In the genomic region with DNA sequence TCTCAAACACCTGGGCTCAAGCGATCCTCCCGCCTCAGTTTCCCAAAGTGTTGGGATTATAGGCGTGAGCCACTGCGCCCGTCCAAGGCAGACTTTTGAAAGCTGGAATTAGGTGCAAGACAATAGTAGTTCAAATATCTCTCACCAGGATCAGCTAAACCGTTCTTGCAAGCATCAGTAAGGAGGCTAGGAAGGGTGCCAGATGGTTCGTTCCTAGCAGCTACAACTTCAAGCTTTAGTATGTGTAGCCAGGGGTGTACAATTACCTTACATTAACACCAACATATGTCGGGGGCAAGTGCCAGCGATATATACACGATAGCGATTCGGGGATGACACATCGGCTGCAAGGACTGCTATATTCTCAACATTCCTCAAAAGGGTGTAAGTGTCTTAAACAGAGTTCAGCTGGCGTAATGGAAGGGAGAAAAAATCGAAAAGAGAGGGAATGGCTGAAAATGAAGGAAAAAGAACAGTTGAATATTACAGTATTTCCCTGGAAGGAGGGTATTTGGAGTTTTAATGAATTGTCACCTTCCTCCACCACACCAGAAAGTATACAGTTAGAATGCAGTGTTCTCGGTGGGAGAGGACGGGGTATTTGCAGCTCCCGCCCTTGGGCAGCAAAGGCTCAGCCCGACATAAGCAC, we compare ENCODE assay signal across 8 cellular contexts. TPM values are rescaled to one million over a fixed set of nuclear protein-coding genes. Genes with fewer than 3 reads are reported as not detected.
DNase-seq lines count a peak whose midpoint lies in the region; ATAC-seq and TF ChIP-seq lines count a peak whose summit lies in the region.

No MANE protein-coding gene starts in this region.

- TF ChIP-seq EP300 in tibial nerve (IDR thresholded peaks at IDR 0.05), result no peak

- H3K27ac ChIP-seq in coronary artery, result peak overlapping the region; percentile 87 to 91
- peak overlapping the region; percentile 87 for H3K27ac ChIP-seq in lower lobe of right lung
- peak overlapping the region; percentile 60 to 87 (median 71) for H3K27ac ChIP-seq in tibial nerve

- WGBS in tibial nerve, 2 donors, result 22% methylated on average over 19 of the region's 19 CpGs

- CTCF ChIA-PET in AG04449 (lab: Yijun Ruan, JAX), result interaction anchor here (0.7 to 3.1 kb wide), 7 partner anchors 8 to 172 kb away, joined by 3 to 9 read pairs (median 4); no protein-coding TSS in a partner anchor

- no peaks in the 10 kb centered on the region for H3K36me3 ChIP-seq in lower lobe of right lung
- no peaks in the 10 kb centered on the region for H3K36me3 ChIP-seq in tibial nerve

- TF ChIP-seq CTCF in AG04449 (IDR thresholded peaks at IDR 0.05; ENCODE audit: insufficient read depth, low read length, missing control alignments) (no peak), coronary artery (IDR thresholded peaks at IDR 0.05) (no peak), lower lobe of right lung (IDR thresholded peaks at IDR 0.05) (no peak), tibial nerve (IDR thresholded peaks at IDR 0.05) (no peak)

- intact Hi-C loops in lower lobe of right lung (cut with DNase I), result no loop called here

- in situ Hi-C loops in KBM-7 (cut with MboI; ENCODE audit: low pct_unique_long_range_greater_than_20kb, low sequenced_read_pairs), result no loop called here

- no peak for DNase-seq in AG04449 (ENCODE audit: low read depth, low spot score)
- DNase-seq in NCI-H82 (lab: John Stamatoyannopoulos, UW), result peak; percentile 92
- DNase-seq in coronary artery (ENCODE audit: low spot score), result no peak
- DNase-seq in lower lobe of right lung, result no peak
- peak in 1 of 2 donors; percentile 42 for DNase-seq in tibial nerve (ENCODE audit: low spot score in 2 of 2)
- no peak for DNase-seq in KBM-7
- no peak for DNase-seq in stimulated activated CD4-positive, alpha-beta T cell treated with anti-CD3 and anti-CD28 coated beads, Interleukin-4, amount 100 ng/mL, for 24 hours

- H3K9me3 ChIP-seq in lower lobe of right lung, result no peaks in the 10 kb centered on the region
- H3K9me3 ChIP-seq in tibial nerve, result no peaks in the 10 kb centered on the region

- POLR2A ChIA-PET in AG04449 (lab: Yijun Ruan, JAX), result interaction anchor here (0.5 to 2.3 kb wide), 6 partner anchors 10 to 133 kb away, joined by 3 to 12 read pairs (median 6); no protein-coding TSS in a partner anchor

- no peaks in the 10 kb centered on the region for H3K27me3 ChIP-seq in lower lobe of right lung (ENCODE audit: low read depth)
- no peaks in the 10 kb centered on the region for H3K27me3 ChIP-seq in tibial nerve

- peaks cover 42% of the 10 kb centered on the region for H3K4me1 ChIP-seq in lower lobe of right lung
- H3K4me1 ChIP-seq in tibial nerve, result peaks cover 0 to 28% (median 5%) of the 10 kb centered on the region in 4 donors

- H3K4me3 ChIP-seq in AG04449 (ENCODE audit: low read depth, low read length) (peak overlapping the region; percentile 93), coronary artery (peak overlapping the region; percentile 99), lower lobe of right lung (peak overlapping the region; percentile 94), tibial nerve (peak overlapping the region; percentile 69 to 88 (median 80))

- ATAC-seq in GM21576 (IDR thresholded peaks at IDR 0.05; ENCODE audit: unreplicated experiment), result peak; percentile 36
- peak; percentile 67 for ATAC-seq in lower lobe of right lung

- TF ChIP-seq POLR2A in tibial nerve (IDR thresholded peaks at IDR 0.05), result no peak

RNA-seq across cellular contexts. Expression of gene LIMA1, which starts 0.6 kb away (rescaled TPM):
- total RNA-seq in lower lobe of right lung, result 76.6 TPM
- total RNA-seq in tibial nerve, result 100 to 1,000 TPM in 3 of 4 donors, 10 to 100 TPM in 1; 87.7 to 213 (median 152) TPM
